In genomic region chr3:85387913-85388510, GRCh38 we compare ENCODE assay signal across 18 cellular contexts.
"Had no signal": no experiment of that assay in that cellular context is flagged by ENCODE, and none has a peak within 500 bp of the region (broad histone marks: within the 10 kb centered on the region; RNA-seq: fewer than 3 reads in every experiment).

No MANE protein-coding gene starts in this region.

- H3K36me3 ChIP-seq: ascending aorta, colonic mucosa, esophagus muscularis mucosa, stomach, upper lobe of left lung had no signal

- H3K79me2 ChIP-seq: parathyroid adenoma had no signal

- H2AFZ ChIP-seq: parathyroid adenoma had no signal

- H3K9me3 Mint-ChIP-seq: activated naive CD4-positive, alpha-beta T cell treated with anti-CD3 and anti-CD28 coated beads, Interleukin-2, amount 10 ng/mL, durations not matched to agents 7 days and 5 days had no signal

- H3K27ac Mint-ChIP-seq: activated naive CD4-positive, alpha-beta T cell treated with anti-CD3 and anti-CD28 coated beads, Interleukin-2, amount 10 ng/mL, durations not matched to agents 7 days and 5 days; activated T-helper 2 cell treated with anti-CD3 and anti-CD28 coated beads, Interferon-gamma antibody, Interleukin-2, Interleukin-4, amounts not matched to agents 10 μg/mL and 5 μg/mL and 100 μg/mL, durations not matched to agents 14 hours and 24 hours and 36 hours; naive thymus-derived CD4-positive, alpha-beta T cell had no signal

- H3K4me1 ChIP-seq: ascending aorta, colonic mucosa, esophagus muscularis mucosa, parathyroid adenoma, stomach, testis, upper lobe of left lung had no signal

- FAIRE-seq: islet of Langerhans had no signal

- H3K36me3 Mint-ChIP-seq: activated naive CD4-positive, alpha-beta T cell treated with anti-CD3 and anti-CD28 coated beads, Interleukin-2, amount 10 ng/mL, durations not matched to agents 7 days and 5 days; naive thymus-derived CD4-positive, alpha-beta T cell had no signal

- ATAC-seq: left colon; mucosa of descending colon; naive thymus-derived CD4-positive, alpha-beta T cell had no signal

- H3K27me3 ChIP-seq: ascending aorta, colonic mucosa, esophagus muscularis mucosa, stomach, testis, upper lobe of left lung had no signal

- H3K4me1 Mint-ChIP-seq: activated naive CD4-positive, alpha-beta T cell treated with anti-CD3 and anti-CD28 coated beads, Interleukin-2, amount 10 ng/mL, durations not matched to agents 7 days and 5 days; naive thymus-derived CD4-positive, alpha-beta T cell had no signal

- H3K4me3 ChIP-seq: ascending aorta, colonic mucosa, esophagus muscularis mucosa, mucosa of descending colon, stomach, testis, upper lobe of left lung had no signal

- H3K4me3 Mint-ChIP-seq: activated naive CD4-positive, alpha-beta T cell treated with anti-CD3 and anti-CD28 coated beads, Interleukin-2, amount 10 ng/mL, durations not matched to agents 7 days and 5 days; naive thymus-derived CD4-positive, alpha-beta T cell had no signal

- H3K27ac ChIP-seq: ascending aorta, colonic mucosa, esophagus muscularis mucosa, parathyroid adenoma, stomach, testis, upper lobe of left lung, VCaP had no signal

- DNase-seq: activated CD4-positive, alpha-beta T cell treated with anti-CD3 and anti-CD28 coated beads for 1 hour; activated CD4-positive, alpha-beta T cell treated with anti-CD3 and anti-CD28 coated beads, Interleukin-2, amount 50 U/mL, for 4 hours; activated naive CD4-positive, alpha-beta T cell treated with anti-CD3 and anti-CD28 coated beads, Interleukin-2, amount 10 ng/mL, durations not matched to agents 7 days and 5 days; colonic mucosa; left colon; mucosa of descending colon; naive thymus-derived CD4-positive, alpha-beta T cell; stimulated activated CD4-positive, alpha-beta T cell treated with anti-CD3 and anti-CD28 coated beads, Interleukin-12 subunit alpha, Interleukin-12 subunit beta, amount 100 ng/mL, for 4 hours; stimulated activated CD4-positive, alpha-beta T cell treated with anti-CD3 and anti-CD28 coated beads, Interleukin-2, amount 100 ng/mL, for 24 hours; stomach; testis; upper lobe of left lung had no signal

- H3K9ac ChIP-seq: parathyroid adenoma had no signal

- H3K27me3 Mint-ChIP-seq: activated naive CD4-positive, alpha-beta T cell treated with anti-CD3 and anti-CD28 coated beads, Interleukin-2, amount 10 ng/mL, durations not matched to agents 7 days and 5 days; naive thymus-derived CD4-positive, alpha-beta T cell had no signal

- H3K9me3 ChIP-seq: ascending aorta, colonic mucosa, esophagus muscularis mucosa, mucosa of descending colon, stomach, testis, upper lobe of left lung had no signal
